In the genomic region with DNA sequence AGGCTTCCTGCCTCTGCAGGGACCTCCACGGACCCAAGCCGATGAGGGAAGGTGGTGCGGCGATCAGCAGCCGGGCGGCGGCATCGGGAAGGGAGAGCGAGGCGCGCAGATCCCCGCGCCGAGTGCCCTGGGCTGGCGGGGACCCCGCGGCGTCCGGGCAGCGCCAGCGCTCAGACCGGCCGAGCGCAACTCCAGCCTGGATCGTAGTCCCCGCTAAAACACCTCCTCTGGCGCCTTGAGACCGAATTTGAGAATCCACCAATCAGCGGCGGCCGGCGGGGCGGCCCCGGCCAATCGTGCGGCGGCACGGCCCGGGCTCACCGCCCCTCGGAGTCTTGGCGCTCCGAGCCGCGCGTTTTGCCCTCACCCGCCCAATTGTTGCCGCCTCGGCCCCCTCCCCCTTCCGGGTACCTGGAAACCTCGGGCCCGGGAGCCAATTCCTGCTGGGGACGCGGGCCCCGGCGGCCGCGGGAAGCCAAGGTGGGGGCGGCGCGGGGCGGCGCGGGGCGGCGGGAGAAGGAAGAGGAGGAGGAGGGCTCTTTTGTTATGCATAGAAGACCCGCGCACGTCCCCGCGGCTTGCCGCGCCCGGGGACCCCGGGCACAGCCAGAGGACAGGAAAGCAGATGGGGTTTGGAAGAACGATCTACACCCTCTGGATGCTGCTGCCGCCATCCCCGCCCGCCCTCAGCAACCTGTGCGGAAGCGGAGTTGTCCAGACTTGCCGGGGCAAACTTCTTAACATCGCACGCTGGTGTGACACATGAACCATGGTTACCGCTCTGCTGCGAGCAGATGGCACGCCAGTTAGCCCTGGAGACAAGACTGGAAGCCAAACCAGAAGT, we compare ENCODE assay signal across 1 cellular context.
TF ChIP-seq lines count a peak whose summit lies in the region.

A gene with protein sequence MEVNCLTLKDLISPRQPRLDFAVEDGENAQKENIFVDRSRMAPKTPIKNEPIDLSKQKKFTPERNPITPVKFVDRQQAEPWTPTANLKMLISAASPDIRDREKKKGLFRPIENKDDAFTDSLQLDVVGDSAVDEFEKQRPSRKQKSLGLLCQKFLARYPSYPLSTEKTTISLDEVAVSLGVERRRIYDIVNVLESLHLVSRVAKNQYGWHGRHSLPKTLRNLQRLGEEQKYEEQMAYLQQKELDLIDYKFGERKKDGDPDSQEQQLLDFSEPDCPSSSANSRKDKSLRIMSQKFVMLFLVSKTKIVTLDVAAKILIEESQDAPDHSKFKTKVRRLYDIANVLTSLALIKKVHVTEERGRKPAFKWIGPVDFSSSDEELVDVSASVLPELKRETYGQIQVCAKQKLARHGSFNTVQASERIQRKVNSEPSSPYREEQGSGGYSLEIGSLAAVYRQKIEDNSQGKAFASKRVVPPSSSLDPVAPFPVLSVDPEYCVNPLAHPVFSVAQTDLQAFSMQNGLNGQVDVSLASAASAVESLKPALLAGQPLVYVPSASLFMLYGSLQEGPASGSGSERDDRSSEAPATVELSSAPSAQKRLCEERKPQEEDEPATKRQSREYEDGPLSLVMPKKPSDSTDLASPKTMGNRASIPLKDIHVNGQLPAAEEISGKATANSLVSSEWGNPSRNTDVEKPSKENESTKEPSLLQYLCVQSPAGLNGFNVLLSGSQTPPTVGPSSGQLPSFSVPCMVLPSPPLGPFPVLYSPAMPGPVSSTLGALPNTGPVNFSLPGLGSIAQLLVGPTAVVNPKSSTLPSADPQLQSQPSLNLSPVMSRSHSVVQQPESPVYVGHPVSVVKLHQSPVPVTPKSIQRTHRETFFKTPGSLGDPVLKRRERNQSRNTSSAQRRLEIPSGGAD (minus strand): TSS at position 209 of the 844 bp plus-strand sequence. CDS start 934 bp downstream, outside the sequence.

TF ChIP-seq in HepG2, 621 proteins besides CTCF, POLR2A, EP300 and RAD21 (continued from another document and continues in another):
- no peak for TF ChIP-seq NFE2 (CRISPR knock-in tag; IDR thresholded peaks at IDR 0.05)
- no peak for TF ChIP-seq NFE2L1 (CRISPR knock-in tag; IDR thresholded peaks at IDR 0.05; ENCODE audit: borderline replicate concordance)
- TF ChIP-seq SATB2 (CRISPR knock-in tag; IDR thresholded peaks at IDR 0.05): no peak
- TF ChIP-seq, protein P1, sequence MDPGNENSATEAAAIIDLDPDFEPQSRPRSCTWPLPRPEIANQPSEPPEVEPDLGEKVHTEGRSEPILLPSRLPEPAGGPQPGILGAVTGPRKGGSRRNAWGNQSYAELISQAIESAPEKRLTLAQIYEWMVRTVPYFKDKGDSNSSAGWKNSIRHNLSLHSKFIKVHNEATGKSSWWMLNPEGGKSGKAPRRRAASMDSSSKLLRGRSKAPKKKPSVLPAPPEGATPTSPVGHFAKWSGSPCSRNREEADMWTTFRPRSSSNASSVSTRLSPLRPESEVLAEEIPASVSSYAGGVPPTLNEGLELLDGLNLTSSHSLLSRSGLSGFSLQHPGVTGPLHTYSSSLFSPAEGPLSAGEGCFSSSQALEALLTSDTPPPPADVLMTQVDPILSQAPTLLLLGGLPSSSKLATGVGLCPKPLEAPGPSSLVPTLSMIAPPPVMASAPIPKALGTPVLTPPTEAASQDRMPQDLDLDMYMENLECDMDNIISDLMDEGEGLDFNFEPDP (CRISPR knock-in tag; conservative IDR thresholded peaks at IDR 0.05): no peak
- no peak for TF ChIP-seq HNRNPH1 (optimal IDR thresholded peaks at IDR 0.05; ENCODE audit: low read depth, low read length)
- no peak for TF ChIP-seq HNF4G (IDR thresholded peaks at IDR 0.05; ENCODE audit: borderline replicate concordance, low read depth, low read length)
- no peak for TF ChIP-seq HNF4G (CRISPR knock-in tag; IDR thresholded peaks at IDR 0.05; ENCODE audit: borderline replicate concordance, low read depth)
- TF ChIP-seq, protein P2, sequence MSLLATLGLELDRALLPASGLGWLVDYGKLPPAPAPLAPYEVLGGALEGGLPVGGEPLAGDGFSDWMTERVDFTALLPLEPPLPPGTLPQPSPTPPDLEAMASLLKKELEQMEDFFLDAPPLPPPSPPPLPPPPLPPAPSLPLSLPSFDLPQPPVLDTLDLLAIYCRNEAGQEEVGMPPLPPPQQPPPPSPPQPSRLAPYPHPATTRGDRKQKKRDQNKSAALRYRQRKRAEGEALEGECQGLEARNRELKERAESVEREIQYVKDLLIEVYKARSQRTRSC (CRISPR knock-in tag; IDR thresholded peaks at IDR 0.05; ENCODE audit: low read depth): no peak
- TF ChIP-seq, protein P3, sequence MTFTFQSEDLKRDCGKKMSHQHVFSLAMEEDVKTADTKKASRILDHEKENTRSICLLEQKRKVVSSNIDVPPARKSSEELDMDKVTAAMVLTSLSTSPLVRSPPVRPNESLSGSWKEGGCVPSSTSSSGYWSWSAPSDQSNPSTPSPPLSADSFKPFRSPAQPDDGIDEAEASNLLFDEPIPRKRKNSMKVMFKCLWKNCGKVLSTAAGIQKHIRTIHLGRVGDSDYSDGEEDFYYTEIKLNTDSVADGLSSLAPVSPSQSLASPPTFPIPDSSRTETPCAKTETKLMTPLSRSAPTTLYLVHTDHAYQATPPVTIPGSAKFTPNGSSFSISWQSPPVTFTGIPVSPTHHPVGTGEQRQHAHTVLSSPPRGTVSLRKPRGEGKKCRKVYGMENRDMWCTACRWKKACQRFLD (CRISPR knock-in tag; IDR thresholded peaks at IDR 0.05; ENCODE audit: borderline replicate concordance): no peak
- no peak for TF ChIP-seq PAX8 (CRISPR knock-in tag; IDR thresholded peaks at IDR 0.05; ENCODE audit: borderline replicate concordance)
- TF ChIP-seq, protein P4, sequence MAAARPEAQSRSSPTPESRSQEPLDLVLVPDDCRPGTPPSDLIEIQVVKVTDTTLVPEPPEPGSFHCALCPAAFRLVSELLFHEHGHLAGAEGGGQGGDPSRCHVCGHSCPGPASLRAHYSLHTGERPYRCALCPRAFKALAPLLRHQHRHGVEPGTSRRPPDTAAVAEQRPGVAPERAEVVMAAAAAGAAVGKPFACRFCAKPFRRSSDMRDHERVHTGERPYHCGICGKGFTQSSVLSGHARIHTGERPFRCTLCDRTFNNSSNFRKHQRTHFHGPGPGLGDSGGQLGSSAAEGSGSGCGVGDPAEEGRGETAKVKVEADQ (CRISPR knock-in tag; IDR thresholded peaks at IDR 0.05; ENCODE audit: borderline replicate concordance): no peak
- no peak for TF ChIP-seq REPIN1 (CRISPR knock-in tag; IDR thresholded peaks at IDR 0.05; ENCODE audit: borderline replicate concordance, low read depth)
- TF ChIP-seq FOXP1 (IDR thresholded peaks at IDR 0.05): no peak
- TF ChIP-seq FOXP1 (CRISPR knock-in tag; IDR thresholded peaks at IDR 0.05): no peak
- TF ChIP-seq ZNF777 (CRISPR knock-in tag; IDR thresholded peaks at IDR 0.05): no peak
- TF ChIP-seq IRF2 (CRISPR knock-in tag; IDR thresholded peaks at IDR 0.05): no peak
- TF ChIP-seq CC2D1A (CRISPR knock-in tag; IDR thresholded peaks at IDR 0.05): no peak
- no peak for TF ChIP-seq MXD4 (CRISPR knock-in tag; IDR thresholded peaks at IDR 0.05)
- TF ChIP-seq, protein P5, sequence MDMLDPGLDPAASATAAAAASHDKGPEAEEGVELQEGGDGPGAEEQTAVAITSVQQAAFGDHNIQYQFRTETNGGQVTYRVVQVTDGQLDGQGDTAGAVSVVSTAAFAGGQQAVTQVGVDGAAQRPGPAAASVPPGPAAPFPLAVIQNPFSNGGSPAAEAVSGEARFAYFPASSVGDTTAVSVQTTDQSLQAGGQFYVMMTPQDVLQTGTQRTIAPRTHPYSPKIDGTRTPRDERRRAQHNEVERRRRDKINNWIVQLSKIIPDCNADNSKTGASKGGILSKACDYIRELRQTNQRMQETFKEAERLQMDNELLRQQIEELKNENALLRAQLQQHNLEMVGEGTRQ (IDR thresholded peaks at IDR 0.05; ENCODE audit: low read depth, low read length): no peak
- TF ChIP-seq, protein P5 (CRISPR knock-in tag; IDR thresholded peaks at IDR 0.05; ENCODE audit: borderline replicate concordance): no peak
- TF ChIP-seq ZNF776 (CRISPR knock-in tag; IDR thresholded peaks at IDR 0.05): no peak
- TF ChIP-seq CBX5 (CRISPR knock-in tag; IDR thresholded peaks at IDR 0.05; ENCODE audit: borderline replicate concordance): no peak
- TF ChIP-seq, protein P6, sequence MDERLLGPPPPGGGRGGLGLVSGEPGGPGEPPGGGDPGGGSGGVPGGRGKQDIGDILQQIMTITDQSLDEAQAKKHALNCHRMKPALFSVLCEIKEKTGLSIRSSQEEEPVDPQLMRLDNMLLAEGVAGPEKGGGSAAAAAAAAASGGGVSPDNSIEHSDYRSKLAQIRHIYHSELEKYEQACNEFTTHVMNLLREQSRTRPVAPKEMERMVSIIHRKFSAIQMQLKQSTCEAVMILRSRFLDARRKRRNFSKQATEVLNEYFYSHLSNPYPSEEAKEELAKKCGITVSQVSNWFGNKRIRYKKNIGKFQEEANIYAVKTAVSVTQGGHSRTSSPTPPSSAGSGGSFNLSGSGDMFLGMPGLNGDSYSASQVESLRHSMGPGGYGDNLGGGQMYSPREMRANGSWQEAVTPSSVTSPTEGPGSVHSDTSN (CRISPR knock-in tag; IDR thresholded peaks at IDR 0.05): no peak
- TF ChIP-seq PPARG (CRISPR knock-in tag; conservative IDR thresholded peaks at IDR 0.05): no peak
- TF ChIP-seq, protein P7, sequence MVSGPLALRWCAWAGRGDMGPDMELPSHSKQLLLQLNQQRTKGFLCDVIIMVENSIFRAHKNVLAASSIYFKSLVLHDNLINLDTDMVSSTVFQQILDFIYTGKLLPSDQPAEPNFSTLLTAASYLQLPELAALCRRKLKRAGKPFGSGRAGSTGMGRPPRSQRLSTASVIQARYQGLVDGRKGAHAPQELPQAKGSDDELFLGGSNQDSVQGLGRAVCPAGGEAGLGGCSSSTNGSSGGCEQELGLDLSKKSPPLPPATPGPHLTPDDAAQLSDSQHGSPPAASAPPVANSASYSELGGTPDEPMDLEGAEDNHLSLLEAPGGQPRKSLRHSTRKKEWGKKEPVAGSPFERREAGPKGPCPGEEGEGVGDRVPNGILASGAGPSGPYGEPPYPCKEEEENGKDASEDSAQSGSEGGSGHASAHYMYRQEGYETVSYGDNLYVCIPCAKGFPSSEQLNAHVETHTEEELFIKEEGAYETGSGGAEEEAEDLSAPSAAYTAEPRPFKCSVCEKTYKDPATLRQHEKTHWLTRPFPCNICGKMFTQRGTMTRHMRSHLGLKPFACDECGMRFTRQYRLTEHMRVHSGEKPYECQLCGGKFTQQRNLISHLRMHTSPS (CRISPR knock-in tag; IDR thresholded peaks at IDR 0.05; ENCODE audit: low read depth): no peak
- no peak for TF ChIP-seq CENPT (CRISPR knock-in tag; IDR thresholded peaks at IDR 0.05; ENCODE audit: low read depth)
- TF ChIP-seq, protein P8, sequence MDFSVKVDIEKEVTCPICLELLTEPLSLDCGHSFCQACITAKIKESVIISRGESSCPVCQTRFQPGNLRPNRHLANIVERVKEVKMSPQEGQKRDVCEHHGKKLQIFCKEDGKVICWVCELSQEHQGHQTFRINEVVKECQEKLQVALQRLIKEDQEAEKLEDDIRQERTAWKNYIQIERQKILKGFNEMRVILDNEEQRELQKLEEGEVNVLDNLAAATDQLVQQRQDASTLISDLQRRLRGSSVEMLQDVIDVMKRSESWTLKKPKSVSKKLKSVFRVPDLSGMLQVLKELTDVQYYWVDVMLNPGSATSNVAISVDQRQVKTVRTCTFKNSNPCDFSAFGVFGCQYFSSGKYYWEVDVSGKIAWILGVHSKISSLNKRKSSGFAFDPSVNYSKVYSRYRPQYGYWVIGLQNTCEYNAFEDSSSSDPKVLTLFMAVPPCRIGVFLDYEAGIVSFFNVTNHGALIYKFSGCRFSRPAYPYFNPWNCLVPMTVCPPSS (IDR thresholded peaks at IDR 0.05): no peak
- TF ChIP-seq ZNF343 (CRISPR knock-in tag; IDR thresholded peaks at IDR 0.05): no peak
- no peak for TF ChIP-seq FOXJ3 (CRISPR knock-in tag; IDR thresholded peaks at IDR 0.05; ENCODE audit: borderline replicate concordance)
- no peak for TF ChIP-seq ARID2 (CRISPR knock-in tag; IDR thresholded peaks at IDR 0.05; ENCODE audit: borderline replicate concordance)
- TF ChIP-seq ZNF317 (CRISPR knock-in tag; IDR thresholded peaks at IDR 0.05): no peak
- TF ChIP-seq MTF2 (CRISPR knock-in tag; IDR thresholded peaks at IDR 0.05; ENCODE audit: borderline replicate concordance): peak; percentile 57; the same call in 1 of the 2 replicates
- 0 out of 2 replicates have a peak, but pooled peaks have one; percentile 25 for TF ChIP-seq JUND (CRISPR knock-in tag; IDR thresholded peaks at IDR 0.05)
- TF ChIP-seq ZMYM4 (CRISPR knock-in tag; IDR thresholded peaks at IDR 0.05): peak; percentile 83
- TF ChIP-seq SOX6 (IDR thresholded peaks at IDR 0.05): no peak
- no peak for TF ChIP-seq SOX6 (CRISPR knock-in tag; IDR thresholded peaks at IDR 0.05)
- TF ChIP-seq ZMYM2 (CRISPR knock-in tag; IDR thresholded peaks at IDR 0.05): no peak
- TF ChIP-seq, protein P9, sequence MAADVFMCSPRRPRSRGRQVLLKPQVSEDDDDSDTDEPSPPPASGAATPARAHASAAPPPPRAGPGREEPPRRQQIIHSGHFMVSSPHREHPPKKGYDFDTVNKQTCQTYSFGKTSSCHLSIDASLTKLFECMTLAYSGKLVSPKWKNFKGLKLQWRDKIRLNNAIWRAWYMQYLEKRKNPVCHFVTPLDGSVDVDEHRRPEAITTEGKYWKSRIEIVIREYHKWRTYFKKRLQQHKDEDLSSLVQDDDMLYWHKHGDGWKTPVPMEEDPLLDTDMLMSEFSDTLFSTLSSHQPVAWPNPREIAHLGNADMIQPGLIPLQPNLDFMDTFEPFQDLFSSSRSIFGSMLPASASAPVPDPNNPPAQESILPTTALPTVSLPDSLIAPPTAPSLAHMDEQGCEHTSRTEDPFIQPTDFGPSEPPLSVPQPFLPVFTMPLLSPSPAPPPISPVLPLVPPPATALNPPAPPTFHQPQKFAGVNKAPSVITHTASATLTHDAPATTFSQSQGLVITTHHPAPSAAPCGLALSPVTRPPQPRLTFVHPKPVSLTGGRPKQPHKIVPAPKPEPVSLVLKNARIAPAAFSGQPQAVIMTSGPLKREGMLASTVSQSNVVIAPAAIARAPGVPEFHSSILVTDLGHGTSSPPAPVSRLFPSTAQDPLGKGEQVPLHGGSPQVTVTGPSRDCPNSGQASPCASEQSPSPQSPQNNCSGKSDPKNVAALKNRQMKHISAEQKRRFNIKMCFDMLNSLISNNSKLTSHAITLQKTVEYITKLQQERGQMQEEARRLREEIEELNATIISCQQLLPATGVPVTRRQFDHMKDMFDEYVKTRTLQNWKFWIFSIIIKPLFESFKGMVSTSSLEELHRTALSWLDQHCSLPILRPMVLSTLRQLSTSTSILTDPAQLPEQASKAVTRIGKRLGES (CRISPR knock-in tag; IDR thresholded peaks at IDR 0.05; ENCODE audit: borderline replicate concordance): no peak
